8 cellular contexts compared by ENCODE assay signal in the genomic region with DNA sequence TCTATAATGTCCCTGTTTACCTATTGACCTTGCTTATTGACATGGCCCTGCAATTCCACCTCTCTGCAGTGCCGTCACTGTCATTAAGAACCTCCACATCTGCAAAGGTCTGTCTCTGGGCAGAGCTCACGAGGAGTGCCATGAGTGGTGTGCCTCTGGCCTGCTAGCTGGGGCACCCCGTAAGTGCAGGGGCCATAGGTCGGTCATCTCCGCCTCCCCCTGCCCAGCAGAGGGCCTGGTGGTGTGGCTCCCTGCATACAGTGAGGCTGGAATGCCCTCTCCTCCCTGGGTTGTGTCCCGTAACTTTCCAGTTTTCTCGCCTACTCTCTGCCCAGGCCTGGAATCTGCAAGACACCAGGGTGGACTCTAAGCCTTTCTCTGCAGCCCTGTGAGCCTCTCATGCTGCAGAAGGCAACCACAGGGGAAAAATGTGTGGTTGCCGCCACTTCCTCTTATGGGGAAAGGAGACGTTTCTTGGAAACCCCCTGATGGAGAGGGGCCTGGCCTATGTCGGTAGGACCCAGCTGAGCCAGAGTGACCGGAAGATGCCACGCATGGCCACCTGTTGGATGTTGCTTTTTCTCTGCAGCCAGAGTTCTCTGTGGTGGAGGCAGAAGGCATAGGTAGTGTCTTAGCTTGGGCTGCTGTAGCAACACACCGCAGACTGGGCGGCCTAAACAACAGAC. TPM values are rescaled to one million over a fixed set of nuclear protein-coding genes. Genes with fewer than 3 reads are reported as not detected.
DNase-seq lines count a peak whose midpoint lies in the region; ATAC-seq and TF ChIP-seq lines count a peak whose summit lies in the region.

No MANE protein-coding gene starts in this region.

- no peak overlapping the region for H2AFZ ChIP-seq in osteoblast (ENCODE audit: low read length)

- H3K27ac Mint-ChIP-seq in activated CD4-positive, alpha-beta memory T cell treated with anti-CD3 and anti-CD28 coated beads, Interleukin-2, amount 10 ng/mL, durations not matched to agents 7 days and 5 days, result peak overlapping the region; percentile 83

- no peaks in the 10 kb centered on the region for H3K9me3 Mint-ChIP-seq in activated CD4-positive, alpha-beta memory T cell treated with anti-CD3 and anti-CD28 coated beads, Interleukin-2, amount 10 ng/mL, durations not matched to agents 7 days and 5 days

- no peaks in the 10 kb centered on the region for H3K27me3 Mint-ChIP-seq in activated CD4-positive, alpha-beta memory T cell treated with anti-CD3 and anti-CD28 coated beads, Interleukin-2, amount 10 ng/mL, durations not matched to agents 7 days and 5 days

- H3K27me3 ChIP-seq in osteoblast (ENCODE audit: insufficient read depth, low read length) (peaks cover 4% of the 10 kb centered on the region), uterus (no peaks in the 10 kb centered on the region)

- no peaks in the 10 kb centered on the region for H3K79me2 ChIP-seq in osteoblast (ENCODE audit: insufficient read depth, low read length)

- no peak for TF ChIP-seq POLR2A in uterus (IDR thresholded peaks at IDR 0.05)

- H3K4me3 Mint-ChIP-seq in activated CD4-positive, alpha-beta memory T cell treated with anti-CD3 and anti-CD28 coated beads, Interleukin-2, amount 10 ng/mL, durations not matched to agents 7 days and 5 days, result peak overlapping the region; percentile 62

- ATAC-seq in GM19455 (IDR thresholded peaks at IDR 0.05; ENCODE audit: unreplicated experiment) (peak; percentile 60), HG03432 (IDR thresholded peaks at IDR 0.05; ENCODE audit: unreplicated experiment) (peak; percentile 74), left lobe of liver (no peak)

- H3K9me3 ChIP-seq in osteoblast (ENCODE audit: low read depth, low read length) (no peaks in the 10 kb centered on the region), uterus (no peaks in the 10 kb centered on the region)

- peaks cover 72% of the 10 kb centered on the region for H3K4me1 Mint-ChIP-seq in activated CD4-positive, alpha-beta memory T cell treated with anti-CD3 and anti-CD28 coated beads, Interleukin-2, amount 10 ng/mL, durations not matched to agents 7 days and 5 days

- no peak overlapping the region for H3K27ac ChIP-seq in osteoblast (ENCODE audit: low read depth, low read length)
- no peak overlapping the region for H3K27ac ChIP-seq in uterus

- CTCF ChIA-PET in activated CD4-positive, alpha-beta memory T cell treated with anti-CD3 and anti-CD28 coated beads, Interleukin-2, amount 10 ng/mL, durations not matched to agents 7 days and 5 days (lab: Charles Lee), result interaction anchor here (0.6 to 14.5 kb wide), 4 partner anchors 8 to 123 kb away, joined by 3 to 266 read pairs (median 4); no protein-coding TSS in a partner anchor

- no peak for TF ChIP-seq CTCF in osteoblast (IDR thresholded peaks at IDR 0.05; ENCODE audit: extremely low read depth, low read depth, low read length)
- no peak for TF ChIP-seq CTCF in uterus (IDR thresholded peaks at IDR 0.05)

- DNase-seq in GF-D8 (lab: John Stamatoyannopoulos, UW) (peak; percentile 92), osteoblast (ENCODE audit: insufficient read length, low spot score, missing footprints) (peak; percentile 31), NCI-H1105 (lab: John Stamatoyannopoulos, UW) (no peak), left lobe of liver (ENCODE audit: low spot score) (no peak), uterus (no peak)
- DNase-seq in activated CD4-positive, alpha-beta memory T cell treated with anti-CD3 and anti-CD28 coated beads, Interleukin-2, amount 10 ng/mL, durations not matched to agents 7 days and 5 days, result peak; percentile 83

- POLR2A ChIA-PET in activated CD4-positive, alpha-beta memory T cell treated with anti-CD3 and anti-CD28 coated beads, Interleukin-2, amount 10 ng/mL, durations not matched to agents 7 days and 5 days (lab: Charles Lee), result interaction anchor here (0.8 to 11.4 kb wide), 9 partner anchors 11 to 411 kb away, joined by 3 to 164 read pairs (median 4); a partner anchor contains a TSS

- H3K36me3 ChIP-seq in osteoblast (ENCODE audit: insufficient read depth, low read length), result no peaks in the 10 kb centered on the region
- H3K36me3 ChIP-seq in uterus, result no peaks in the 10 kb centered on the region

- H3K36me3 Mint-ChIP-seq in activated CD4-positive, alpha-beta memory T cell treated with anti-CD3 and anti-CD28 coated beads, Interleukin-2, amount 10 ng/mL, durations not matched to agents 7 days and 5 days (ENCODE audit: low read depth), result peaks cover 16% of the 10 kb centered on the region

- intact Hi-C loops in uterus (cut with DNase I; ENCODE audit: low total_unique reads), result no loop called here

- H3K4me2 ChIP-seq in osteoblast (ENCODE audit: insufficient read depth, low read length), result no peak overlapping the region

- H3K4me1 ChIP-seq in osteoblast (ENCODE audit: insufficient read depth, low read length) (no peaks in the 10 kb centered on the region), uterus (no peaks in the 10 kb centered on the region)

- no peaks in the 10 kb centered on the region for H4K20me1 ChIP-seq in osteoblast (ENCODE audit: insufficient read depth, low read length)

- H3K4me3 ChIP-seq in osteoblast (ENCODE audit: insufficient read depth, low read length) (no peak overlapping the region), uterus (no peak overlapping the region)

RNA-seq across cellular contexts. Expression of a gene that starts 2.7 kb away (rescaled TPM):
- total RNA-seq in activated CD4-positive, alpha-beta memory T cell treated with anti-CD3 and anti-CD28 coated beads, Interleukin-2, amount 10 ng/mL, durations not matched to agents 7 days and 5 days, result 10 to 100 TPM; 94.7 to 97.7 TPM
- total RNA-seq in osteoblast (not detected in 2 replicates), left lobe of liver (0.53 TPM), uterus (1 to 10 TPM in 3 of 4 donors, under 1 TPM in 1; 0.76 to 7.7 (median 4.4) TPM)

RNA-seq across cellular contexts. Expression of a gene that starts 9.6 kb away (rescaled TPM):
- 10 to 100 TPM; 20.8 to 24.1 TPM for total RNA-seq in activated CD4-positive, alpha-beta memory T cell treated with anti-CD3 and anti-CD28 coated beads, Interleukin-2, amount 10 ng/mL, durations not matched to agents 7 days and 5 days
- total RNA-seq in osteoblast (under 0.01 and 0.29 TPM in 2 replicates), left lobe of liver (0.68 TPM), uterus (1 to 10 TPM in 3 of 4 donors, not detected in 1; 1.5 to 5.6 (median 1.9) TPM)

RNA-seq across cellular contexts. Expression of a gene that starts 58.1 kb away (rescaled TPM):
- 100 to 1,000 TPM; 235 to 254 TPM for total RNA-seq in activated CD4-positive, alpha-beta memory T cell treated with anti-CD3 and anti-CD28 coated beads, Interleukin-2, amount 10 ng/mL, durations not matched to agents 7 days and 5 days
- 54.2 and 61.9 TPM in 2 replicates for total RNA-seq in osteoblast
- 14.4 TPM for total RNA-seq in left lobe of liver
- total RNA-seq in uterus, result 10 to 100 TPM; 17.6 to 65.8 (median 45.1) TPM

Comparison
In these comparisons a context has a peak if more than half of its experiments do, and no peak if none do; other contexts are left out.
1. DNase-seq: peak in GF-D8 (single experiment), activated CD4-positive, alpha-beta memory T cell treated with anti-CD3 and anti-CD28 coated beads, Interleukin-2, amount 10 ng/mL, durations not matched to agents 7 days and 5 days (single experiment) and osteoblast (single experiment); none in NCI-H1105 (single experiment), left lobe of liver (single experiment) and uterus (0 of 2).
2. RNA of a gene that starts 2.7 kb away (total RNA-seq): 94.7 to 97.7 TPM in activated CD4-positive, alpha-beta memory T cell treated with anti-CD3 and anti-CD28 coated beads, Interleukin-2, amount 10 ng/mL, durations not matched to agents 7 days and 5 days; 0.76 to 7.7 TPM in uterus, 0.53 TPM in left lobe of liver (single experiment) and not detected in osteoblast; every median in the first group is over 10 times any median in the second.